ENCODE assay signal across 9 cellular contexts in genomic region chr14:76926521-76927251, GRCh38.
DNase-seq lines count a peak whose midpoint lies in the region; TF ChIP-seq lines count a peak whose summit lies in the region.
"Had no signal": no experiment of that assay in that cellular context is flagged by ENCODE, and none has a peak within 500 bp of the region (broad histone marks: within the 10 kb centered on the region; RNA-seq: fewer than 3 reads in every experiment).

No MANE protein-coding gene starts in this region.

- H4K20me1 ChIP-seq in MM.1S (ENCODE audit: insufficient read depth, low read length) = no peaks in the 10 kb centered on the region

- H3K4me3 ChIP-seq in MM.1S (ENCODE audit: low read length) = no peak overlapping the region
- H3K4me3 ChIP-seq: pancreas had no signal

- H3K9me3 Mint-ChIP-seq in activated T-cell treated with anti-CD3 and anti-CD28 coated beads, Interleukin-2, amount 50 U/mL, for 24 hours = no peaks in the 10 kb centered on the region
- H3K9me3 Mint-ChIP-seq in glutamatergic neuron (ENCODE audit: unreplicated experiment) = peaks cover 5% of the 10 kb centered on the region
- H3K9me3 Mint-ChIP-seq in endothelial cell (ENCODE audit: unreplicated experiment) = no peaks in the 10 kb centered on the region

- no peaks in the 10 kb centered on the region for H3K9me3 ChIP-seq in MM.1S (replicated peaks; ENCODE audit: insufficient read depth, low read length)
- H3K9me3 ChIP-seq: pancreas had no signal

- DNase-seq in NCI-H146 (lab: John Stamatoyannopoulos, UW) = peak; percentile 12
- DNase-seq in NCI-H146 treated with DMSO at 0.1 percent for 48 hours (lab: John Stamatoyannopoulos, UW; ENCODE audit: unreplicated experiment) = no peak
- peak; percentile 39 for DNase-seq in MM.1S
- DNase-seq in activated T-cell treated with anti-CD3 and anti-CD28 coated beads, Interleukin-2, amount 50 U/mL, for 24 hours = peak; percentile 51
- DNase-seq in glutamatergic neuron = peak; percentile 58
- peak; percentile 58 for DNase-seq in stimulated activated CD4-positive, alpha-beta T cell treated with anti-CD3 and anti-CD28 coated beads, Interleukin-1b, Interleukin-23, amount 100 ng/mL, for 48 hours
- no peak for DNase-seq in D341Med (ENCODE audit: low spot score)
- DNase-seq in endothelial cell (ENCODE audit: low spot score) = no peak
- DNase-seq: pancreas had no signal

- H3K27me3 Mint-ChIP-seq in activated T-cell treated with anti-CD3 and anti-CD28 coated beads, Interleukin-2, amount 50 U/mL, for 24 hours = no peaks in the 10 kb centered on the region
- H3K27me3 Mint-ChIP-seq in glutamatergic neuron (ENCODE audit: unreplicated experiment) = peaks cover 10% of the 10 kb centered on the region
- H3K27me3 Mint-ChIP-seq in endothelial cell (ENCODE audit: unreplicated experiment) = peaks cover 4% of the 10 kb centered on the region

- H3K4me1 ChIP-seq in MM.1S (ENCODE audit: low read length) = peaks cover 5% of the 10 kb centered on the region; the same call in 1 of the 2 replicates
- H3K4me1 ChIP-seq: pancreas had no signal

- no peaks in the 10 kb centered on the region for H3K27me3 ChIP-seq in MM.1S (replicated peaks; ENCODE audit: insufficient read depth, low read length)
- H3K27me3 ChIP-seq: pancreas had no signal

- no peaks in the 10 kb centered on the region for H3K36me3 ChIP-seq in MM.1S (replicated peaks; ENCODE audit: insufficient read depth, low read length)
- H3K36me3 ChIP-seq: pancreas had no signal

- H3K79me2 ChIP-seq in MM.1S (ENCODE audit: low read length) = no peaks in the 10 kb centered on the region

- TF ChIP-seq CTCF in MM.1S (IDR thresholded peaks at IDR 0.05; ENCODE audit: low read length) (no peak), glutamatergic neuron (IDR thresholded peaks at IDR 0.05; ENCODE audit: partially characterized antibody, unreplicated experiment) (no peak), endothelial cell (IDR thresholded peaks at IDR 0.05; ENCODE audit: unreplicated experiment) (no peak)

- H3K9ac ChIP-seq in MM.1S (ENCODE audit: low read length) = no peak overlapping the region

- no peak overlapping the region for H3K27ac ChIP-seq in MM.1S (ENCODE audit: low read length)
- H3K27ac ChIP-seq: pancreas had no signal

- peak overlapping the region; percentile 33 for H3K27ac Mint-ChIP-seq in activated T-cell treated with anti-CD3 and anti-CD28 coated beads, Interleukin-2, amount 50 U/mL, for 24 hours
- H3K27ac Mint-ChIP-seq in glutamatergic neuron (ENCODE audit: unreplicated experiment) = peak overlapping the region; percentile 62
- no peak overlapping the region for H3K27ac Mint-ChIP-seq in endothelial cell (ENCODE audit: unreplicated experiment)

- no peaks in the 10 kb centered on the region for H3K9me2 ChIP-seq in MM.1S (replicated peaks; ENCODE audit: insufficient read depth, low read length)

- H3K4me3 Mint-ChIP-seq in activated T-cell treated with anti-CD3 and anti-CD28 coated beads, Interleukin-2, amount 50 U/mL, for 24 hours = peak overlapping the region; percentile 38
- H3K4me3 Mint-ChIP-seq in glutamatergic neuron (ENCODE audit: unreplicated experiment) = peak overlapping the region; percentile 46
- no peak overlapping the region for H3K4me3 Mint-ChIP-seq in endothelial cell (ENCODE audit: unreplicated experiment)

- peaks cover 73% of the 10 kb centered on the region for H3K4me1 Mint-ChIP-seq in activated T-cell treated with anti-CD3 and anti-CD28 coated beads, Interleukin-2, amount 50 U/mL, for 24 hours (ENCODE audit: low read depth)
- H3K4me1 Mint-ChIP-seq in glutamatergic neuron (ENCODE audit: low read depth, unreplicated experiment) (peaks cover 57% of the 10 kb centered on the region), endothelial cell (ENCODE audit: unreplicated experiment) (peaks cover 18% of the 10 kb centered on the region)

- no peak overlapping the region for H2AFZ ChIP-seq in MM.1S (ENCODE audit: low read length)

- H3F3A ChIP-seq in MM.1S (ENCODE audit: insufficient read depth, low read length) = no peaks in the 10 kb centered on the region

- H3K4me2 ChIP-seq in MM.1S (ENCODE audit: low read depth, low read length) = no peak overlapping the region

- no peaks in the 10 kb centered on the region for H3K36me3 Mint-ChIP-seq in activated T-cell treated with anti-CD3 and anti-CD28 coated beads, Interleukin-2, amount 50 U/mL, for 24 hours (ENCODE audit: low read depth)
- no peaks in the 10 kb centered on the region for H3K36me3 Mint-ChIP-seq in glutamatergic neuron (ENCODE audit: unreplicated experiment)
- H3K36me3 Mint-ChIP-seq in endothelial cell (ENCODE audit: low read depth, unreplicated experiment) = no peaks in the 10 kb centered on the region

Comparison
In these comparisons a context has a peak if more than half of its experiments do, and no peak if none do; other contexts are left out.
1. DNase-seq: peak in NCI-H146 (single experiment), MM.1S (single experiment), activated T-cell treated with anti-CD3 and anti-CD28 coated beads, Interleukin-2, amount 50 U/mL, for 24 hours (single experiment), glutamatergic neuron (single experiment) and stimulated activated CD4-positive, alpha-beta T cell treated with anti-CD3 and anti-CD28 coated beads, Interleukin-1b, Interleukin-23, amount 100 ng/mL, for 48 hours (single experiment); none in NCI-H146 treated with DMSO at 0.1 percent for 48 hours (single experiment), D341Med (single experiment) and endothelial cell (single experiment).